15 cellular contexts compared by ENCODE assay signal in the genomic region with DNA sequence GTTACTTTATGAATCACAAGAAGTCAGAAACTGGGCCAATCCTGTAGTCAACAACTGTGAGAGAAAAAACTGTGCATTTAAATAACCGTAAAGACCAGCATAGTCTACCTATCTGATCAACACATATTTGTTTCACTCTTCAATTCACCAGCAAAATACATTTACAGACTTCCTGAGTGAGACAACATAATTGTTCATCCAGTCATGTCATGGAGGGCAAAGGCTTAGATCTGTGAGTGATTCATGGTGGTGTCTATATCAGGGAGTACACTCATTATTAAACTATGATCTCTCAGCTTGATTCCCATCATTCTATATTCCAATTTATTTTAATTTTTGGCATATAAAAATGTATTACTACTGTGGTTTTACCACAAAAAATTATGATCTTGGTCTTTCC.
A peak's percentile ranks its signal among the peaks of the same experiment; 100 is the strongest.
DNase-seq lines count a peak whose midpoint lies in the region; ATAC-seq lines count a peak whose summit lies in the region.
"Had no signal": no experiment of that assay in that cellular context is flagged by ENCODE, and none has a peak within 500 bp of the region (broad histone marks: within the 10 kb centered on the region; RNA-seq: fewer than 3 reads in every experiment).

No MANE protein-coding gene starts in this region.

- H3K27me3 ChIP-seq in endocrine pancreas (ENCODE audit: control insufficient read depth, insufficient read depth, low read length) (no peaks in the 10 kb centered on the region), trophoblast cell (ENCODE audit: insufficient read depth, low read length) (no peaks in the 10 kb centered on the region)

- H3K36me3 ChIP-seq in endocrine pancreas (ENCODE audit: control insufficient read depth, insufficient read depth, low read length) (no peaks in the 10 kb centered on the region), trophoblast cell (ENCODE audit: control insufficient read depth in 1 of 2, insufficient read depth in 2 of 2, low read length in 2 of 2) (no peaks in the 10 kb centered on the region)

- H3K79me2 ChIP-seq in trophoblast cell (ENCODE audit: control insufficient read depth, insufficient read depth, low read length, poor library complexity), result no peaks in the 10 kb centered on the region

- no peak overlapping the region for H3K4me2 ChIP-seq in trophoblast cell (ENCODE audit: low read length)

- ATAC-seq in left colon (no peak), HG02970 (IDR thresholded peaks at IDR 0.05; ENCODE audit: low FRiP score, unreplicated experiment) (no peak)
- ATAC-seq in effector memory CD8-positive, alpha-beta T cell (replicated peaks), result no peak
- ATAC-seq: CD8-positive, alpha-beta T cell had no signal

- no peak overlapping the region for H3K27ac ChIP-seq in trophoblast cell (ENCODE audit: low read depth, low read length)

- H3K4me1 Mint-ChIP-seq in effector memory CD8-positive, alpha-beta T cell (ENCODE audit: low read depth in 2 of 2), result no peaks in the 10 kb centered on the region

- no peaks in the 10 kb centered on the region for H3K9me3 ChIP-seq in endocrine pancreas (ENCODE audit: control insufficient read depth, low read length)
- no peaks in the 10 kb centered on the region for H3K9me3 ChIP-seq in trophoblast cell (ENCODE audit: insufficient read depth, low read depth, low read length)

- no peak overlapping the region for H4K91ac ChIP-seq in trophoblast cell (ENCODE audit: low read depth, low read length)

- DNase-seq in ELR (ENCODE audit: low read depth), result peak; percentile 78
- peak; percentile 64 for DNase-seq in LHCN-M2 (ENCODE audit: low read depth)
- DNase-seq in trophoblast cell, result peak; percentile 33 to 56
- DNase-seq in left colon, result no peak
- DNase-seq in NCI-H146 (lab: John Stamatoyannopoulos, UW), result no peak
- no peak for DNase-seq in effector memory CD8-positive, alpha-beta T cell
- DNase-seq: CD8-positive, alpha-beta T cell; EL; NCI-H1048; NCI-H1694 treated with DMSO at 0.1 percent for 48 hours; NCI-H69; NK-92 treated with Interleukin-12 subunit alpha and Interleukin-12 subunit beta, amount 100 ng/mL, for 24 hours; SHP77 had no signal

- no peak overlapping the region for H2AK5ac ChIP-seq in trophoblast cell (ENCODE audit: low read length)

- H3K4me3 ChIP-seq in endocrine pancreas (ENCODE audit: control insufficient read depth, insufficient read depth, low read length) (peak overlapping the region; percentile 20), trophoblast cell (ENCODE audit: low read depth, low read length) (no peak overlapping the region)

- no peaks in the 10 kb centered on the region for H3K79me1 ChIP-seq in trophoblast cell (ENCODE audit: low read length)

- H3K4me3 Mint-ChIP-seq in effector memory CD8-positive, alpha-beta T cell, result no peak overlapping the region
- H3K4me3 Mint-ChIP-seq: CD8-positive, alpha-beta T cell had no signal

- H3K36me3 Mint-ChIP-seq in effector memory CD8-positive, alpha-beta T cell (ENCODE audit: insufficient read depth), result no peaks in the 10 kb centered on the region
- H3K36me3 Mint-ChIP-seq: CD8-positive, alpha-beta T cell had no signal

- no peak overlapping the region for H2AFZ ChIP-seq in trophoblast cell (ENCODE audit: insufficient read depth, low read length, poor library complexity)

- no peak overlapping the region for H2BK5ac ChIP-seq in trophoblast cell (ENCODE audit: low read depth, low read length, poor library complexity)

- H2BK120ac ChIP-seq in trophoblast cell (ENCODE audit: insufficient read depth, low read length, poor library complexity), result no peak overlapping the region

- H3K23ac ChIP-seq in trophoblast cell (ENCODE audit: low read length), result no peak overlapping the region

- no peak overlapping the region for H4K12ac ChIP-seq in trophoblast cell (ENCODE audit: low read depth, low read length)

- no peaks in the 10 kb centered on the region for H3K27me3 Mint-ChIP-seq in effector memory CD8-positive, alpha-beta T cell

- H3K9me3 Mint-ChIP-seq in effector memory CD8-positive, alpha-beta T cell, result peaks cover 0 to 6% of the 10 kb centered on the region in 2 donors

- H4K8ac ChIP-seq in trophoblast cell (ENCODE audit: low read depth, low read length), result no peak overlapping the region

- H3K18ac ChIP-seq in trophoblast cell (ENCODE audit: low read length), result no peak overlapping the region

- H3K4me1 ChIP-seq in endocrine pancreas (ENCODE audit: control insufficient read depth, insufficient read depth, low read length) (peaks cover 27% of the 10 kb centered on the region), trophoblast cell (ENCODE audit: control insufficient read depth in 1 of 2, insufficient read depth in 2 of 2, low read length in 2 of 2) (peaks cover 3% of the 10 kb centered on the region in 2 experiments)

- H2BK12ac ChIP-seq in trophoblast cell (ENCODE audit: low read length), result no peak overlapping the region

- no peak overlapping the region for H3K14ac ChIP-seq in trophoblast cell (ENCODE audit: low read length)

- no peak overlapping the region for H3K4ac ChIP-seq in trophoblast cell (ENCODE audit: low read depth, low read length)

- intact Hi-C loops in left colon (cut with DNase I, micrococcal nuclease), result no loop called here

- no CpG with 5 or more reads among the region's 1 CpG for WGBS in trophoblast cell (ENCODE audit: extremely low coverage, insufficient coverage, insufficient read length)

- no peak overlapping the region for H3K9ac ChIP-seq in endocrine pancreas (ENCODE audit: control insufficient read depth, insufficient read depth, low read length)
- H3K9ac ChIP-seq in trophoblast cell (ENCODE audit: low read length), result no peak overlapping the region

- H3K27ac Mint-ChIP-seq in effector memory CD8-positive, alpha-beta T cell, result no peak overlapping the region
- H3K27ac Mint-ChIP-seq: CD8-positive, alpha-beta T cell had no signal

Comparison
In these comparisons a context has a peak if more than half of its experiments do, and no peak if none do; other contexts are left out.
1. DNase-seq: peak in ELR (single experiment), LHCN-M2 (single experiment) and trophoblast cell (2 of 2); none in left colon (0 of 2), NCI-H146 (single experiment) and effector memory CD8-positive, alpha-beta T cell (0 of 3).